Comparison of ENCODE assay signal across 11 cellular contexts in genomic region chr20:46990017-46990810, GRCh38.
A peak's percentile ranks its signal among the peaks of the same experiment; 100 is the strongest.
DNase-seq lines count a peak whose midpoint lies in the region; ATAC-seq, FAIRE-seq and TF ChIP-seq lines count a peak whose summit lies in the region.
"Had no signal": no experiment of that assay in that cellular context is flagged by ENCODE, and none has a peak within 500 bp of the region (broad histone marks: within the 10 kb centered on the region; RNA-seq: fewer than 3 reads in every experiment).

No MANE protein-coding gene starts in this region.

- POLR2A ChIA-PET in CD8-positive, alpha-beta memory T cell (lab: Charles Lee) = no interaction called here

- H3K9me3 Mint-ChIP-seq in CD8-positive, alpha-beta memory T cell = peaks cover 0 to 2% (median 0%) of the 10 kb centered on the region in 5 donors
- H3K9me3 Mint-ChIP-seq: CD8-positive, alpha-beta T cell had no signal

- no peaks in the 10 kb centered on the region for H3K9me3 ChIP-seq in CD8-positive, alpha-beta memory T cell (ENCODE audit: low read length)
- no peaks in the 10 kb centered on the region for H3K9me3 ChIP-seq in breast epithelium
- H3K9me3 ChIP-seq: right lobe of liver had no signal

- DNase-seq in CD8-positive, alpha-beta memory T cell = no peak
- peak; percentile 22 for DNase-seq in NCI-H774 (lab: John Stamatoyannopoulos, UW)
- DNase-seq in breast epithelium (ENCODE audit: low spot score in 2 of 2) = peak in 1 of 2 donors; percentile 82
- peak; percentile 86 for DNase-seq in posterior vena cava (ENCODE audit: low spot score)
- DNase-seq in H54 (ENCODE audit: insufficient read length, low spot score) = no peak
- no peak for DNase-seq in cerebellar cortex (ENCODE audit: low spot score)
- DNase-seq in NCI-H1694 treated with DMSO at 0.1 percent for 48 hours (lab: John Stamatoyannopoulos, UW) = no peak
- DNase-seq: CD8-positive, alpha-beta T cell; NCI-H1105 treated with DMSO at 0.1 percent for 48 hours; right lobe of liver had no signal

- no peaks in the 10 kb centered on the region for H3K36me3 ChIP-seq in CD8-positive, alpha-beta memory T cell (ENCODE audit: insufficient read depth, low read length)
- H3K36me3 ChIP-seq in breast epithelium = no peaks in the 10 kb centered on the region
- H3K36me3 ChIP-seq: right lobe of liver had no signal

- intact Hi-C loops in breast epithelium (cut with DNase I; ENCODE audit: low total_unique reads) = no loop called here
- intact Hi-C loops in posterior vena cava (cut with DNase I) = no loop called here

- H3K4me1 Mint-ChIP-seq in CD8-positive, alpha-beta memory T cell = peaks cover 5 to 19% (median 9%) of the 10 kb centered on the region in 3 donors

- no peak overlapping the region for H3K27ac Mint-ChIP-seq in CD8-positive, alpha-beta memory T cell
- H3K27ac Mint-ChIP-seq: CD8-positive, alpha-beta T cell had no signal

- CTCF ChIA-PET in CD8-positive, alpha-beta memory T cell (lab: Charles Lee) = no interaction called here

- FAIRE-seq in H54 (lab: Jason Lieb, UNC) = no peak

- ATAC-seq in GM21723 (IDR thresholded peaks at IDR 0.05; ENCODE audit: unreplicated experiment) = no peak
- ATAC-seq: CD8-positive, alpha-beta T cell; right lobe of liver had no signal

- TF ChIP-seq POLR2A in breast epithelium (IDR thresholded peaks at IDR 0.05) (no peak), H54 (IDR thresholded peaks at IDR 0.05; ENCODE audit: low read depth, low read length) (no peak)

- no peaks in the 10 kb centered on the region for H3K4me1 ChIP-seq in CD8-positive, alpha-beta memory T cell (ENCODE audit: insufficient read depth, low read length)
- H3K4me1 ChIP-seq in breast epithelium = peaks cover 0 to 4% of the 10 kb centered on the region in 2 donors
- H3K4me1 ChIP-seq: right lobe of liver had no signal

- no peaks in the 10 kb centered on the region for H3K27me3 ChIP-seq in CD8-positive, alpha-beta memory T cell (ENCODE audit: insufficient read depth, low read length, poor library complexity, severe bottlenecking)
- H3K27me3 ChIP-seq in breast epithelium = no peaks in the 10 kb centered on the region
- H3K27me3 ChIP-seq: right lobe of liver had no signal

- peak overlapping the region; percentile 12 for H3K27ac ChIP-seq in CD8-positive, alpha-beta memory T cell (ENCODE audit: low read depth, low read length)
- peak overlapping the region; percentile 95 to 96 for H3K27ac ChIP-seq in breast epithelium
- H3K27ac ChIP-seq: right lobe of liver had no signal

- H3K36me3 Mint-ChIP-seq in CD8-positive, alpha-beta memory T cell = no peaks in the 10 kb centered on the region
- H3K36me3 Mint-ChIP-seq: CD8-positive, alpha-beta T cell had no signal

- H3K27me3 Mint-ChIP-seq in CD8-positive, alpha-beta memory T cell = peaks cover 11 to 26% of the 10 kb centered on the region in 2 donors

- TF ChIP-seq CTCF in breast epithelium (IDR thresholded peaks at IDR 0.05) = no peak

- H3K4me3 ChIP-seq in CD8-positive, alpha-beta memory T cell (ENCODE audit: low read length) = no peak overlapping the region
- H3K4me3 ChIP-seq in breast epithelium = peak overlapping the region in 2 of 3 donors; percentile 18 to 47
- H3K4me3 ChIP-seq: right lobe of liver had no signal

- H3K4me3 Mint-ChIP-seq in CD8-positive, alpha-beta memory T cell = no peak overlapping the region
- H3K4me3 Mint-ChIP-seq: CD8-positive, alpha-beta T cell had no signal

Comparison
In these comparisons a context has a peak if more than half of its experiments do, and no peak if none do; other contexts are left out.
1. DNase-seq: peak in NCI-H774 (single experiment) and posterior vena cava (single experiment); none in CD8-positive, alpha-beta memory T cell (0 of 5), H54 (single experiment), cerebellar cortex (single experiment) and NCI-H1694 treated with DMSO at 0.1 percent for 48 hours (single experiment).